16 cellular contexts compared by ENCODE assay signal in genomic region chr19:28400953-28401671, GRCh38.
A peak's percentile ranks its signal among the peaks of the same experiment; 100 is the strongest.
DNase-seq lines count a peak whose midpoint lies in the region; ATAC-seq and TF ChIP-seq lines count a peak whose summit lies in the region.
"Had no signal": no experiment of that assay in that cellular context is flagged by ENCODE, and none has a peak within 500 bp of the region (broad histone marks: within the 10 kb centered on the region; RNA-seq: fewer than 3 reads in every experiment).

No MANE protein-coding gene starts in this region.

- H3K79me2 ChIP-seq in SU-DHL-6 (ENCODE audit: insufficient read depth, low read length) (no peaks in the 10 kb centered on the region), neural progenitor cell (ENCODE audit: low read depth) (no peaks in the 10 kb centered on the region)

- no peak overlapping the region for H2AFZ ChIP-seq in SU-DHL-6 (ENCODE audit: low read depth, low read length, severe bottlenecking)
- no peak overlapping the region for H2AFZ ChIP-seq in neural progenitor cell (replicated peaks)

- H3K4me3 Mint-ChIP-seq in neural progenitor cell, result no peak overlapping the region
- H3K4me3 Mint-ChIP-seq: CD8-positive, alpha-beta memory T cell; HFFc6 had no signal

- H3K27me3 Mint-ChIP-seq in neural progenitor cell (ENCODE audit: insufficient read depth, low read depth), result no peaks in the 10 kb centered on the region

- TF ChIP-seq CTCF in SU-DHL-6 (IDR thresholded peaks at IDR 0.05; ENCODE audit: insufficient read depth, low read length, poor library complexity, severe bottlenecking) (no peak), neural progenitor cell (IDR thresholded peaks at IDR 0.05) (no peak)

- H3K4me3 ChIP-seq in SU-DHL-6 (ENCODE audit: insufficient read depth, low read length, poor library complexity, severe bottlenecking), result peak overlapping the region; percentile 32
- no peak overlapping the region for H3K4me3 ChIP-seq in neural progenitor cell
- H3K4me3 ChIP-seq: BLaER1, HAP-1 had no signal

- H3K36me3 ChIP-seq in SU-DHL-6 (ENCODE audit: low read length) (no peaks in the 10 kb centered on the region), neural progenitor cell (no peaks in the 10 kb centered on the region)
- H3K36me3 ChIP-seq: BLaER1, HAP-1 had no signal

- H3K27ac ChIP-seq in SU-DHL-6 (ENCODE audit: low read depth, low read length) (no peak overlapping the region), neural progenitor cell (no peak overlapping the region)
- H3K27ac ChIP-seq: BLaER1 had no signal

- no peaks in the 10 kb centered on the region for H3K27me3 ChIP-seq in SU-DHL-6 (ENCODE audit: low read length)
- no peaks in the 10 kb centered on the region for H3K27me3 ChIP-seq in neural progenitor cell
- H3K27me3 ChIP-seq: BLaER1 had no signal

- H3K9ac ChIP-seq in SU-DHL-6 (ENCODE audit: low read length), result peak overlapping the region; percentile 49; the same call in 1 of the 2 replicates
- no peak overlapping the region for H3K9ac ChIP-seq in neural progenitor cell
- H3K9ac ChIP-seq: BLaER1 had no signal

- ATAC-seq in HG03175 (IDR thresholded peaks at IDR 0.05; ENCODE audit: unreplicated experiment), result no peak
- ATAC-seq: HepG2 had no signal

- H3K36me3 Mint-ChIP-seq in neural progenitor cell, result no peaks in the 10 kb centered on the region

- no peak overlapping the region for H3K27ac Mint-ChIP-seq in neural progenitor cell
- H3K27ac Mint-ChIP-seq: CD8-positive, alpha-beta memory T cell; HFFc6 had no signal

- H3K4me1 ChIP-seq in neural progenitor cell, result peaks cover 18% of the 10 kb centered on the region
- H3K4me1 ChIP-seq: HAP-1 had no signal

- H3K9me3 Mint-ChIP-seq in neural progenitor cell, result no peaks in the 10 kb centered on the region

- H3K9me3 ChIP-seq in SU-DHL-6 (ENCODE audit: insufficient read depth, low read length) (no peaks in the 10 kb centered on the region), neural progenitor cell (ENCODE audit: low read depth) (no peaks in the 10 kb centered on the region)
- H3K9me3 ChIP-seq: BLaER1, HAP-1 had no signal

- peaks cover 17% of the 10 kb centered on the region for H3F3A ChIP-seq in SU-DHL-6 (ENCODE audit: insufficient read depth)
- H3F3A ChIP-seq in neural progenitor cell (ENCODE audit: low read depth), result no peaks in the 10 kb centered on the region

- H3K9me2 ChIP-seq in SU-DHL-6 (replicated peaks; ENCODE audit: insufficient read depth, low read length), result no peaks in the 10 kb centered on the region

- peaks cover 35% of the 10 kb centered on the region for H3K4me1 Mint-ChIP-seq in neural progenitor cell

- DNase-seq in NCI-H345 (lab: John Stamatoyannopoulos, UW) (peak; percentile 57), NCI-H345 treated with DMSO at 0.1 percent for 48 hours (lab: John Stamatoyannopoulos, UW; ENCODE audit: unreplicated experiment) (no peak), neural progenitor cell (ENCODE audit: low spot score) (no peak), putamen (ENCODE audit: low spot score) (no peak), activated T-cell treated with anti-CD3 and anti-CD28 coated beads for 4 hours (no peak)
- DNase-seq: 8988T; AML-193; CD8-positive, alpha-beta memory T cell; DMS79; EL; HFFc6 had no signal

- no peaks in the 10 kb centered on the region for H4K20me1 ChIP-seq in SU-DHL-6 (ENCODE audit: low read depth, low read length)
- H4K20me1 ChIP-seq in neural progenitor cell (ENCODE audit: low read depth), result no peaks in the 10 kb centered on the region
- H4K20me1 ChIP-seq: BLaER1 had no signal

- H3K4me2 ChIP-seq in SU-DHL-6 (ENCODE audit: low read depth, low read length, poor library complexity, severe bottlenecking), result peak overlapping the region; percentile 60
- H3K4me2 ChIP-seq in neural progenitor cell, result peak overlapping the region; percentile 52
- H3K4me2 ChIP-seq: BLaER1 had no signal
